14 cellular contexts compared by ENCODE assay signal in the genomic region with DNA sequence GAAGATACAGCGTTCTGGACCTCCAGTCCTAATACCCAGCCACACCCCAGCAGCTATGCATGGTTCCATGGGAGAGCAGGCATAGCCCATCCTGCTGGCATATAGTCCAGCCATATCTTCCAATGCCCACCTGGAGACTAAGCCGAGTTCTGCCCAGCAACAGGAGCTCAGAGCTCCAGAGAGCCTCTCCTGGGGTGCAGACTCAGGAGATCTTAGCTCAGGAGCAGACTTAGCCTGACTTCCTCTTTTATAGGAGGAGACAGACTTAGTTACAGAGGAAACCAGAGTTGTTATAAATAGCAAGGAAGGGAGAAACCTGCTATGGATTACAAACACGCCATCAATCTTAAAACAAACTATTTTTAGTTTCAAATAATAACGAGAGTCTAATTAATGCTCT. TPM values are rescaled to one million over a fixed set of nuclear protein-coding genes. Genes with fewer than 3 reads are reported as not detected.
DNase-seq lines count a peak whose midpoint lies in the region; ATAC-seq, FAIRE-seq and TF ChIP-seq lines count a peak whose summit lies in the region.
"Had no signal": no experiment of that assay in that cellular context is flagged by ENCODE, and none has a peak within 500 bp of the region (broad histone marks: within the 10 kb centered on the region; RNA-seq: fewer than 3 reads in every experiment).

No MANE protein-coding gene starts in this region.

- BruUV-seq in GM12878 (replicated peaks; lab: Mats Ljungman, UMichigan): no TSS peak

- H3K9ac ChIP-seq in GM12878 (ENCODE audit: control insufficient read depth, insufficient read depth, low read length): no peak overlapping the region

- H3K4me3 Mint-ChIP-seq in activated T-cell treated with anti-CD3 and anti-CD28 coated beads, Interleukin-2, amount 50 U/mL, for 24 hours: no peak overlapping the region

- peak overlapping the region; percentile 22 for H3K27ac ChIP-seq in GM12878 (ENCODE audit: control insufficient read depth, insufficient read depth)
- H3K27ac ChIP-seq in spleen: peak overlapping the region in 6 of 8 donors; percentile 32 to 76 (median 63)

- intact Hi-C loops in GM12878 (cut with micrococcal nuclease; ENCODE audit: unreplicated experiment) (no loop called here), spleen (cut with DNase I; ENCODE audit: low total_unique reads) (no loop called here)

- H3K9me3 Mint-ChIP-seq in activated T-cell treated with anti-CD3 and anti-CD28 coated beads, Interleukin-2, amount 50 U/mL, for 24 hours: no peaks in the 10 kb centered on the region

- no peaks in the 10 kb centered on the region for H3K27me3 Mint-ChIP-seq in activated T-cell treated with anti-CD3 and anti-CD28 coated beads, Interleukin-2, amount 50 U/mL, for 24 hours

- H3K27ac Mint-ChIP-seq in activated T-cell treated with anti-CD3 and anti-CD28 coated beads, Interleukin-2, amount 50 U/mL, for 24 hours: peak overlapping the region; percentile 46

- no peaks in the 10 kb centered on the region for H3K9me3 ChIP-seq in GM12878 (replicated peaks; ENCODE audit: control insufficient read depth, insufficient read depth, low read length)
- no peaks in the 10 kb centered on the region for H3K9me3 ChIP-seq in spleen

- no peak overlapping the region for H3K4me3 ChIP-seq in GM12878
- H3K4me3 ChIP-seq in spleen: no peak overlapping the region

- RAD21 ChIA-PET in GM12878 (lab: Charles Lee; ENCODE audit: unreplicated experiment): interaction anchor here (0.7 to 15.8 kb wide), 12 partner anchors 10 to 404 kb away, joined by 3 to 239 read pairs (median 5); no protein-coding TSS in a partner anchor

- ATAC-seq in GM12878 (peak; percentile 2; the same call in 1 of the 3 replicates), GM21717 (IDR thresholded peaks at IDR 0.05; ENCODE audit: unreplicated experiment) (no peak)
- ATAC-seq: Right ventricle myocardium inferior had no signal

- in situ Hi-C loops in GM12878 (cut with MboI): no loop called here

- no peak for TF ChIP-seq POLR2A in GM12878 (IDR thresholded peaks at IDR 0.05; ENCODE audit: low read depth, low read length)
- TF ChIP-seq POLR2A in spleen (IDR thresholded peaks at IDR 0.05): no peak

- 20% methylated on average over 4 of the region's 4 CpGs for WGBS in GM12878 (ENCODE audit: insufficient coverage, insufficient replicate concordance, low lambda C conversion rate, missing lambda C conversion rate)
- 16 to 35% (median 22%) methylated on average over 4 of the region's 4 CpGs for WGBS in spleen, 5 donors

- H3K27me3 ChIP-seq in GM12878 (replicated peaks in 1 of 2; ENCODE audit: control insufficient read depth in 2 of 2, insufficient read depth in 2 of 2, low read length in 1 of 2): no peaks in the 10 kb centered on the region
- no peaks in the 10 kb centered on the region for H3K27me3 ChIP-seq in spleen (replicated peaks in 1 of 7)

- no peaks in the 10 kb centered on the region for H4K20me1 ChIP-seq in GM12878 (ENCODE audit: control insufficient read depth, insufficient read depth)

- H2AFZ ChIP-seq in GM12878 (ENCODE audit: control insufficient read depth, low read depth, low read length): no peak overlapping the region

- POLR2A ChIA-PET in GM12878 (lab: Charles Lee): interaction anchor here (1.0 to 2.6 kb wide), 10 partner anchors 8 to 405 kb away, joined by 3 to 26 read pairs (median 5); no protein-coding TSS in a partner anchor

- no peak for TF ChIP-seq RAD21 in GM12878 (IDR thresholded peaks at IDR 0.05; ENCODE audit: insufficient read depth, low read depth, low read length)

- DNase-seq in activated T-cell treated with anti-CD3 and anti-CD28 coated beads, Interleukin-2, amount 50 U/mL, for 24 hours: no peak
- DNase-seq in activated T-cell treated with anti-CD3 and anti-CD28 coated beads for 4 hours (no peak), NOMO-1 treated with DMSO at 0.1 percent for 48 hours (lab: John Stamatoyannopoulos, UW; ENCODE audit: unreplicated experiment) (peak; percentile 79), GM12878 (ENCODE audit: low read depth, low spot score) (no peak), spleen (no peak), SW 1271 (lab: John Stamatoyannopoulos, UW) (no peak), iPS-NIHi7 (ENCODE audit: extremely low spot score) (no peak)
- DNase-seq: amniotic stem cell, mesendoderm, NCI-H345, retina had no signal

- no peak for TF ChIP-seq EP300 in GM12878 (IDR thresholded peaks at IDR 0.05; ENCODE audit: borderline replicate concordance in 1 of 2, control insufficient read depth in 1 of 2, low read depth in 2 of 2, low read length in 2 of 2)

- H3K4me1 ChIP-seq in GM12878 (ENCODE audit: control insufficient read depth, insufficient read depth, low read length) (peaks cover 50% of the 10 kb centered on the region), spleen (peaks cover 29 to 74% (median 67%) of the 10 kb centered on the region in 6 donors)

- CTCF ChIA-PET in GM12878 (lab: Yijun Ruan, JAX): interaction anchor here (1.0 to 16.7 kb wide), 12 partner anchors 11 to 465 kb away, joined by 3 to 250 read pairs (median 10); no protein-coding TSS in a partner anchor

- no peak for FAIRE-seq in GM12878 (lab: Jason Lieb, UNC)
- FAIRE-seq: H54 had no signal

- SMC1A ChIA-PET in GM12878 (lab: Charles Lee; ENCODE audit: uncharacterized antibody, unreplicated experiment): interaction anchor here (0.7 to 10.3 kb wide), 16 partner anchors 9 to 405 kb away, joined by 3 to 91 read pairs (median 6); no protein-coding TSS in a partner anchor

- H3K36me3 ChIP-seq in GM12878 (ENCODE audit: control insufficient read depth in 2 of 2, insufficient read depth in 2 of 2, low read length in 1 of 2) (no peaks in the 10 kb centered on the region), spleen (no peaks in the 10 kb centered on the region)

- peak overlapping the region; percentile 23 for H3K4me2 ChIP-seq in GM12878 (ENCODE audit: control insufficient read depth, insufficient read depth)

- TF ChIP-seq CTCF in GM12878 (IDR thresholded peaks at IDR 0.05 in 2 of 3, conservative IDR thresholded peaks at IDR 0.05 in 1 of 3; ENCODE audit: control insufficient read depth in 2 of 3, extremely low read depth in 1 of 3, insufficient read depth in 1 of 3, low read depth in 3 of 3, low read length in 3 of 3): no peak
- TF ChIP-seq CTCF in spleen (IDR thresholded peaks at IDR 0.05 in 8 of 11, conservative IDR thresholded peaks at IDR 0.05 in 3 of 11): no peak

- H3K36me3 Mint-ChIP-seq in activated T-cell treated with anti-CD3 and anti-CD28 coated beads, Interleukin-2, amount 50 U/mL, for 24 hours (ENCODE audit: low read depth): peaks cover 11% of the 10 kb centered on the region

- H3K79me2 ChIP-seq in GM12878 (ENCODE audit: control insufficient read depth, insufficient read depth, low read length): peaks cover 15% of the 10 kb centered on the region

- peaks cover 54% of the 10 kb centered on the region for H3K4me1 Mint-ChIP-seq in activated T-cell treated with anti-CD3 and anti-CD28 coated beads, Interleukin-2, amount 50 U/mL, for 24 hours (ENCODE audit: low read depth)

TF ChIP-seq in GM12878, 131 proteins besides CTCF, POLR2A, EP300 and RAD21 (continues in another document):
- TF ChIP-seq SPI1 (IDR thresholded peaks at IDR 0.05; ENCODE audit: borderline replicate concordance, insufficient read depth, low read depth, low read length): peak; percentile 89
- peak; percentile 25 for TF ChIP-seq MEF2B (IDR thresholded peaks at IDR 0.05; ENCODE audit: partially characterized antibody, poor library complexity, severe bottlenecking)
- TF ChIP-seq RAD51 (IDR thresholded peaks at IDR 0.05): no peak
- peak; percentile 27; the same call in 1 of the 2 replicates for TF ChIP-seq IKZF1 (conservative IDR thresholded peaks at IDR 0.05)

RNA-seq across cellular contexts. Expression of a gene that starts 3.2 kb away (rescaled TPM):
- 52.3 and 59.4 TPM in 2 replicates for total RNA-seq in GM12878 (2013; cell fraction: nucleolus; rRNA removed)
- total RNA-seq in GM12878 (2014; rRNA removed) (22.2 and 24.9 TPM in 2 replicates), GM12878 (2014; rRNA removed; fragmentation: Illumina TruSeq; extraction: Trizol) (13.5 and 16.1 TPM in 2 replicates), GM12878 (2021) (44.4 and 47.7 TPM in 2 replicates), spleen (10 to 100 TPM; 27.1 to 49.0 (median 30.0) TPM)
- polyA plus RNA-seq in GM12878 (2011; ENCODE audit: low read depth): 4.4 TPM
- polyA plus RNA-seq in GM12878 (2011; rRNA removed) (6.2 and 9.2 TPM in 2 replicates), GM12878 (2014; fragmentation: Illumina TruSeq; extraction: Trizol) (13.1 and 24.3 TPM in 2 replicates), GM12878 (2014; fragmentation: Nextera tagmentation; extraction: Ambion mirVana) (1 to 10 TPM; 2.3 to 2.9 TPM), GM12878 (2014; rRNA removed) (33.3 and 36.8 TPM in 2 replicates), GM12878 (2016; fragmentation: Nextera tagmentation; extraction: Ambion mirVana) (1 to 10 TPM; 4.4 to 5.2 TPM), spleen (1 to 10 TPM; 3.0 to 9.3 (median 4.5) TPM)
- polyA plus RNA-seq in GM12878 (2011; cell fraction: cytosol; rRNA removed): 14.5 and 16.7 TPM in 2 replicates
- polyA plus RNA-seq in GM12878 (2011; cell fraction: nucleus; rRNA removed): 55.4 and 74.8 TPM in 2 replicates
- 8.4 and 9.0 TPM in 2 replicates for polyA plus RNA-seq in GM12878 (2012)
- 18.2 and 29.6 TPM in 2 replicates for polyA minus RNA-seq in GM12878 (2011; rRNA and poly(A)+ RNA removed)
- polyA minus RNA-seq in GM12878 (2011; cell fraction: cytosol; rRNA and poly(A)+ RNA removed): 11.2 and 11.9 TPM in 2 replicates
- 21.9 and 39.5 TPM in 2 replicates for polyA minus RNA-seq in GM12878 (2011; cell fraction: nucleus; rRNA and poly(A)+ RNA removed)
